Comparison of ENCODE assay signal across 9 cellular contexts in the genomic region with DNA sequence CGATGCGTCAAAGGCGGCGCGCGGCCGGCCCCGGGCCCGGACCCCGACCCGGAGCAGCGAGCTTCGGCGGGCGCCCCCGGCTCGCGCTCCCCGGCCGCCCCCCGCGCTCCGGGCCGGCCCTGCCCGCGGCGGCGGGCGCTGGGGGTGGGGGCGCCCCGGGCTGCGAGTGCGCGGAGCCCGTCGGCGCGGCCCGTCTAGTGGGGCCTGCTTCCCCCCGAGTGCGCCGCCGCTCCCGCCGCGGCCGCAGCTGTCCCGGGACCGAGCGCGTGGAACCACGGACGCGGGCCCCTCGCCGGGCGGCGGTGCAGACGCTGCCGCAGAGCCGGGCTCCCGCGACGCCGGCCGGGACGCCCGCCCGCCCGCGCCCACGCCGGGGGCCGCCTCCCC. TPM values are rescaled to one million over a fixed set of nuclear protein-coding genes. Genes with fewer than 3 reads are reported as not detected.
DNase-seq lines count a peak whose midpoint lies in the region; ATAC-seq and TF ChIP-seq lines count a peak whose summit lies in the region.
"Had no signal": no experiment of that assay in that cellular context is flagged by ENCODE, and none has a peak within 500 bp of the region (broad histone marks: within the 10 kb centered on the region; RNA-seq: fewer than 3 reads in every experiment).

No MANE protein-coding gene starts in this region.

- H3K4me1 ChIP-seq in ectodermal cell (ENCODE audit: control insufficient read depth, insufficient read depth, low read length) (no peaks in the 10 kb centered on the region), ovary (ENCODE audit: insufficient read depth) (peaks cover 14% of the 10 kb centered on the region)

- no peak for TF ChIP-seq EP300 in ovary (IDR thresholded peaks at IDR 0.05)

- H3K9me3 ChIP-seq in ectodermal cell (ENCODE audit: control insufficient read depth, low read length): no peaks in the 10 kb centered on the region
- H3K9me3 ChIP-seq in ovary: no peaks in the 10 kb centered on the region

- DNase-seq in GM19238 (ENCODE audit: insufficient read length, low spot score) (peak; percentile 23), ovary (no peak), putamen (ENCODE audit: low spot score) (no peak), SHP77 treated with DMSO at 0.1 percent for 48 hours (lab: John Stamatoyannopoulos, UW) (no peak)

- no peak for TF ChIP-seq POLR2A in ovary (IDR thresholded peaks at IDR 0.05)

- whole genome bisulfite sequencing in ectodermal cell, 2 experiments: 0% methylated on average over 74 of the region's 74 CpGs
- WGBS in ovary, 3 donors: 0 to 3% (median 1%) methylated on average over 10 to 72 of the region's 74 CpGs

- H3K36me3 ChIP-seq in ectodermal cell (ENCODE audit: control insufficient read depth, insufficient read depth, low read length) (no peaks in the 10 kb centered on the region), ovary (no peaks in the 10 kb centered on the region)

- intact Hi-C loops in ovary (cut with DNase I): loop anchor here in 3 of 4 donors (5.0 to 10.0 kb wide), 3 partner anchors 101 to 131 kb away; no protein-coding TSS in a partner anchor

- H3K27me3 ChIP-seq in ectodermal cell (ENCODE audit: control insufficient read depth, insufficient read depth, low read length, poor library complexity, severe bottlenecking): peaks cover 39% of the 10 kb centered on the region
- H3K27me3 ChIP-seq in ovary: no peaks in the 10 kb centered on the region

- H3K27ac ChIP-seq in ectodermal cell (ENCODE audit: insufficient read depth, low read depth, low read length, poor library complexity, severe bottlenecking): no peak overlapping the region
- H3K27ac ChIP-seq in ovary: peak overlapping the region in 1 of 2 donors; percentile 61
- H3K27ac ChIP-seq: KMS-11 had no signal

- TF ChIP-seq CTCF in ovary (IDR thresholded peaks at IDR 0.05): no peak

- H3K4me3 ChIP-seq in ectodermal cell (ENCODE audit: insufficient read depth, low read depth, low read length) (peak overlapping the region; percentile 50), ovary (peak overlapping the region; percentile 82)

- ATAC-seq in HG03439 (IDR thresholded peaks at IDR 0.05; ENCODE audit: unreplicated experiment): peak; percentile 22
- no peak for ATAC-seq in HG02870 (IDR thresholded peaks at IDR 0.05; ENCODE audit: unreplicated experiment)
- no peak for ATAC-seq in HG03095 (IDR thresholded peaks at IDR 0.05; ENCODE audit: unreplicated experiment)

RNA-seq across cellular contexts. Expression of a gene that starts 0.3 kb away (rescaled TPM):
- 4.7 TPM for polyA plus RNA-seq in ectodermal cell (2013, experiment 1 of 4)
- polyA plus RNA-seq in ectodermal cell (2013, experiment 2 of 4): 3.0 TPM
- 3.1 TPM for polyA plus RNA-seq in ectodermal cell (2013, experiment 3 of 4)
- 3.8 TPM for polyA plus RNA-seq in ectodermal cell (2013, experiment 4 of 4)
- total RNA-seq in ovary: 10 to 100 TPM; 10.7 to 31.3 (median 25.8) TPM
- 10 to 100 TPM; 15.1 to 17.8 TPM for polyA plus RNA-seq in ovary
